In the genomic region with DNA sequence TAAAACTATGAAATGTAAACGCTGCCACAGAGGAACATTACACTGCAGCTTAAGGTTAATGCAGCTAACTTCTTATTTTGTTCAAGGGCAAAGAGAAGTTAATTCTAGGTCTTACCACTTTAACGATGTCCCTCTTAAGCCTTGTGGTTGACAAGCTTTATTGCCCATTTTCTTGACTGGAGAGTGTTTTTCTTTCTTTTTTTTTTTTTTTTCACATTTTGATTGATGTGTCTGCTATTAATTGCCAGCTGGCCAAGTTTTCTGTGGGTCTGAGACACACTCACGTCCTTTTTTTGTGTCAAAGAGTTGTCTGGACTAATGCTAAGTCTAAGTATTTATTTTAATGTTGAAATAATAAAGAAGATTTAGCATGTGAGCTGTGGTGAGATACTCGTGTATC, we compare ENCODE assay signal across 17 cellular contexts. TPM values are rescaled to one million over a fixed set of nuclear protein-coding genes. Genes with fewer than 3 reads are reported as not detected.
DNase-seq lines count a peak whose midpoint lies in the region; ATAC-seq and TF ChIP-seq lines count a peak whose summit lies in the region.
"Had no signal": no experiment of that assay in that cellular context is flagged by ENCODE, and none has a peak within 500 bp of the region (broad histone marks: within the 10 kb centered on the region; RNA-seq: fewer than 3 reads in every experiment).

No MANE protein-coding gene starts in this region.

- H3K79me2 ChIP-seq in GM23338 (replicated peaks; ENCODE audit: insufficient read depth), result peaks cover 21% of the 10 kb centered on the region

- H4K20me1 ChIP-seq in GM23338 (replicated peaks; ENCODE audit: insufficient read depth), result peaks cover 5% of the 10 kb centered on the region; the same call in 1 of the 2 replicates

- H3K4me3 ChIP-seq in GM23338 (no peak overlapping the region), muscle layer of colon (ENCODE audit: low read depth in 1 of 2, low read length in 2 of 2) (peak overlapping the region in 1 of 2 donors; percentile 13), sigmoid colon (no peak overlapping the region), left lung (no peak overlapping the region)

- H3K9me2 ChIP-seq in GM23338 (ENCODE audit: insufficient read depth), result 0 out of 2 replicates have a peak, but pooled peaks cover 7% of the 10 kb centered on the region

- H3K4me2 ChIP-seq in GM23338, result peak overlapping the region; percentile 28

- DNase-seq in GM23338 (ENCODE audit: low spot score) (no peak), chondrocyte (ENCODE audit: low spot score) (no peak), sigmoid colon (no peak), NCI-H1694 treated with DMSO at 0.1 percent for 48 hours (lab: John Stamatoyannopoulos, UW) (no peak), left lung (no peak)
- DNase-seq: C1 segment of cervical spinal cord; GF-D8; HFFc6; NCI-H1048; NCI-H146; NCI-H2081 treated with DMSO at 0.1 percent for 48 hours; NCI-H345; NK-92 treated with Interleukin-12 subunit alpha and Interleukin-12 subunit beta, amount 100 ng/mL, for 24 hours; SHP77 treated with DMSO at 0.1 percent for 48 hours had no signal

- H2AFZ ChIP-seq in GM23338, result no peak overlapping the region

- no peak overlapping the region for H3K27ac ChIP-seq in GM23338 (ENCODE audit: low read depth)
- peak overlapping the region; percentile 25 for H3K27ac ChIP-seq in muscle layer of colon (ENCODE audit: low read depth, low read length)
- H3K27ac ChIP-seq in sigmoid colon, result peak overlapping the region; percentile 19 to 65 (median 62)
- H3K27ac ChIP-seq in left lung, result no peak overlapping the region

- H3K4me1 ChIP-seq in GM23338 (ENCODE audit: insufficient read depth) (peaks cover 56% of the 10 kb centered on the region), muscle layer of colon (ENCODE audit: insufficient read depth, low read length) (peaks cover 20% of the 10 kb centered on the region), sigmoid colon (peaks cover 0 to 46% (median 20%) of the 10 kb centered on the region in 4 donors), left lung (no peaks in the 10 kb centered on the region)

- TF ChIP-seq CTCF in GM23338 (conservative IDR thresholded peaks at IDR 0.05; ENCODE audit: low read depth in 2 of 2) (no peak), chondrocyte (IDR thresholded peaks at IDR 0.05) (no peak), sigmoid colon (IDR thresholded peaks at IDR 0.05) (no peak), left lung (IDR thresholded peaks at IDR 0.05) (no peak)

- WGBS in sigmoid colon, 2 donors, result 61 to 74% methylated on average over 4 of the region's 4 CpGs

- no peaks in the 10 kb centered on the region for H3F3A ChIP-seq in GM23338 (replicated peaks; ENCODE audit: low read depth)

- H3K9ac ChIP-seq in muscle layer of colon (ENCODE audit: low read length), result no peak overlapping the region

- ATAC-seq in GM23338 (no peak), left lung (no peak), HG02798 (IDR thresholded peaks at IDR 0.05; ENCODE audit: poor library complexity, unreplicated experiment) (no peak)

- H3K4me3 Mint-ChIP-seq in GM23338 (no peak overlapping the region), chondrocyte (ENCODE audit: unreplicated experiment) (peak overlapping the region; percentile 35)
- H3K4me3 Mint-ChIP-seq: HFFc6 had no signal

- intact Hi-C loops in sigmoid colon (cut with DNase I) (no loop called here), left lung (cut with DNase I) (no loop called here)

- no peaks in the 10 kb centered on the region for H3K36me3 ChIP-seq in GM23338 (ENCODE audit: insufficient read depth)
- H3K36me3 ChIP-seq in muscle layer of colon (ENCODE audit: insufficient read depth, low read length), result no peaks in the 10 kb centered on the region
- no peaks in the 10 kb centered on the region for H3K36me3 ChIP-seq in sigmoid colon
- no peaks in the 10 kb centered on the region for H3K36me3 ChIP-seq in left lung

- H3K27ac Mint-ChIP-seq in GM23338, result no peak overlapping the region
- peak overlapping the region; percentile 82 for H3K27ac Mint-ChIP-seq in chondrocyte (ENCODE audit: unreplicated experiment)
- H3K27ac Mint-ChIP-seq: HFFc6 had no signal

- H3K27me3 ChIP-seq in GM23338 (ENCODE audit: insufficient read depth) (no peaks in the 10 kb centered on the region), muscle layer of colon (ENCODE audit: control insufficient read depth in 1 of 2, insufficient read depth in 2 of 2, low read length in 2 of 2) (no peaks in the 10 kb centered on the region), sigmoid colon (no peaks in the 10 kb centered on the region), left lung (no peaks in the 10 kb centered on the region)

- H3K9me3 Mint-ChIP-seq in GM23338 (no peaks in the 10 kb centered on the region), chondrocyte (ENCODE audit: low read depth) (no peaks in the 10 kb centered on the region)
- H3K9me3 Mint-ChIP-seq: HFFc6 had no signal

- no peak for TF ChIP-seq EP300 in sigmoid colon (IDR thresholded peaks at IDR 0.05)

- H3K4me1 Mint-ChIP-seq in GM23338 (peaks cover 59% of the 10 kb centered on the region), chondrocyte (ENCODE audit: low read depth) (peaks cover 88% of the 10 kb centered on the region)

- no peaks in the 10 kb centered on the region for H3K27me3 Mint-ChIP-seq in GM23338 (ENCODE audit: insufficient read depth, low read depth, poor library complexity)
- H3K27me3 Mint-ChIP-seq in chondrocyte (ENCODE audit: low read depth), result no peaks in the 10 kb centered on the region

- H3K36me3 Mint-ChIP-seq in GM23338 (ENCODE audit: low read depth) (no peaks in the 10 kb centered on the region), chondrocyte (ENCODE audit: low read depth) (no peaks in the 10 kb centered on the region)

- TF ChIP-seq POLR2A in sigmoid colon (IDR thresholded peaks at IDR 0.05), result no peak

- no peaks in the 10 kb centered on the region for H3K9me3 ChIP-seq in muscle layer of colon (ENCODE audit: low read length)
- no peaks in the 10 kb centered on the region for H3K9me3 ChIP-seq in sigmoid colon
- H3K9me3 ChIP-seq in left lung, result no peaks in the 10 kb centered on the region

TF ChIP-seq in GM23338, 12 proteins besides CTCF, POLR2A, EP300 and RAD21 (continues in another document):
- TF ChIP-seq EZH2phosphoT487 (IDR thresholded peaks at IDR 0.05; ENCODE audit: unreplicated experiment), result no peak
- TF ChIP-seq ZNF331 (CRISPR knock-in tag; IDR thresholded peaks at IDR 0.05; ENCODE audit: low read depth), result no peak

RNA-seq across cellular contexts. Expression of a gene that starts 34.5 kb away (rescaled TPM):
- 23.2 and 25.7 TPM in 2 replicates for total RNA-seq in GM23338 (2014; rRNA removed; shearing (Covaris generic))
- polyA plus RNA-seq in GM23338 (2016; fragmentation: Nextera tagmentation; extraction: Ambion mirVana) (13.2 and 13.4 TPM in 2 replicates), sigmoid colon (under 1 TPM; under 0.01 to 0.23 (median 0.15) TPM)
- total RNA-seq in chondrocyte (144 to 319 TPM (median 144 TPM) in 3 replicates), sigmoid colon (1 to 10 TPM in 3 of 4 donors, under 1 TPM in 1; 0.83 to 6.2 (median 2.5) TPM), left lung (1 to 10 TPM in 1 of 2 donors, under 1 TPM in 1; 0.93 to 2.2 TPM)
- total RNA-seq: OCI-LY7 had no signal

Comparison
In these comparisons a context has a peak if more than half of its experiments do, and no peak if none do; other contexts are left out.
1. H3K27ac ChIP-seq: peak in muscle layer of colon (single experiment) and sigmoid colon (4 of 4); none in GM23338 (single experiment) and left lung (0 of 2).